ENCODE assay signal across 17 cellular contexts in genomic region chr15:100740105-100740504, GRCh38.
"Had no signal": no experiment of that assay in that cellular context is flagged by ENCODE, and none has a peak within 500 bp of the region (broad histone marks: within the 10 kb centered on the region; RNA-seq: fewer than 3 reads in every experiment).

No MANE protein-coding gene starts in this region.

- H3K9me3 ChIP-seq: adrenal gland, heart left ventricle, tibial artery, vagina had no signal

- H3K4me1 ChIP-seq: adrenal gland, heart left ventricle, tibial artery, vagina had no signal

- DNase-seq: activated CD4-positive, alpha-beta T cell treated with anti-CD3 and anti-CD28 coated beads, Interleukin-2, amount 10 ng/mL, durations not matched to agents 7 days and 5 days; activated CD8-positive, alpha-beta memory T cell treated with anti-CD3 and anti-CD28 coated beads for 24 hours; activated naive CD4-positive, alpha-beta T cell treated with anti-CD3 and anti-CD28 coated beads, Interleukin-2, amount 10 ng/mL, durations not matched to agents 7 days and 5 days; activated T-cell treated with anti-CD3 and anti-CD28 coated beads for 4 hours; adrenal gland; cortex of kidney; effector memory CD4-positive, alpha-beta T cell; heart left ventricle; islet precursor cell; nucleus accumbens; right cardiac atrium; small intestine; tibial artery had no signal

- ATAC-seq: heart left ventricle; left lobe of liver; natural killer cell treated with Interleukin-12 subunit alpha and Interleukin-12 subunit beta and Interleukin-15 and Interleukin-18, amount 100 ng/mL, for 72 hours; right cardiac atrium; stimulated activated effector memory CD8-positive, alpha-beta T cell treated with anti-CD3 and anti-CD28 coated beads, Interleukin-12 subunit alpha, Interleukin-12 subunit beta, amount 100 ng/mL, for 72 hours had no signal

- H3K27me3 ChIP-seq: heart left ventricle, tibial artery, vagina had no signal

- H3K36me3 ChIP-seq: adrenal gland, heart left ventricle, tibial artery, vagina had no signal

- H3K4me3 ChIP-seq: adrenal gland, heart left ventricle, tibial artery, vagina had no signal
